ENCODE assay signal across 7 cellular contexts in the genomic region with DNA sequence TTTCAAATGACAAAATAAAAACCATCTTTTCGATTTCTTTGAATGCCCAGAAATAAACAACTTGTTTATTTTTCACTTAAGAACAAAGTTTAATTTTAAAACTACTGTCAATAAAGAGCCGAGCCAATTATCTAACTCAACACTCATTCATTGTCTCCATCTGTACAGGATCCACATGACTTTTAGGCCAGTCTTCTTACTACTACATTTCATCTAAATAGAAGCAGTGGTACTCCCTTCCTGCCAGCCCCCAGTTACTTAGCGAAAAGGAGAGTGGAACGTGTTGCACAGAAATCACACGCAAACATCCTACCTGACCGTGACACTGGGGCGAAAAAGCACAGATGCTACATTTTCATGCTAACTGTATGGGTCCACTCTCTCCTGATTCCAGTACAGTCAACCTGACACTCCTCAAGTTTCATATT. TPM values are rescaled to one million over a fixed set of nuclear protein-coding genes. Genes with fewer than 3 reads are reported as not detected.
DNase-seq lines count a peak whose midpoint lies in the region; ATAC-seq lines count a peak whose summit lies in the region.

No MANE protein-coding gene starts in this region.

- no peaks in the 10 kb centered on the region for H3K27me3 Mint-ChIP-seq in activated T-cell treated with anti-CD3 and anti-CD28 coated beads, Interleukin-2, amount 50 U/mL, for 72 hours (ENCODE audit: low read depth)

- H3K36me3 Mint-ChIP-seq in activated T-cell treated with anti-CD3 and anti-CD28 coated beads, Interleukin-2, amount 50 U/mL, for 72 hours (ENCODE audit: insufficient read depth in 2 of 2): peaks cover 17 to 21% of the 10 kb centered on the region in 2 donors

- peak in 1 of 2 donors; percentile 18 for DNase-seq in activated T-cell treated with anti-CD3 and anti-CD28 coated beads, Interleukin-2, amount 50 U/mL, for 72 hours
- DNase-seq in stimulated activated naive CD8-positive, alpha-beta T cell treated with anti-CD3 and anti-CD28 coated beads, Interleukin-15, Interleukin-2, amounts not matched to agents 100 U/mL and 50 U/mL, for 24 hours: no peak
- no peak for DNase-seq in Ammon's horn (ENCODE audit: low spot score)
- no peak for DNase-seq in sciatic nerve (ENCODE audit: low spot score)

- no peaks in the 10 kb centered on the region for H3K9me3 ChIP-seq in iPS-15b (ENCODE audit: control insufficient read depth, insufficient read depth, low read length)

- peaks cover 6% of the 10 kb centered on the region for H3K4me1 ChIP-seq in iPS-15b (ENCODE audit: control insufficient read depth, insufficient read depth, low read length)

- intact Hi-C loops in sciatic nerve (cut with DNase I): no loop called here

- no peaks in the 10 kb centered on the region for H3K9me3 Mint-ChIP-seq in activated T-cell treated with anti-CD3 and anti-CD28 coated beads, Interleukin-2, amount 50 U/mL, for 72 hours

- ATAC-seq in GM19023 (IDR thresholded peaks at IDR 0.05; ENCODE audit: unreplicated experiment) (peak; percentile 6), HG02973 (IDR thresholded peaks at IDR 0.05; ENCODE audit: unreplicated experiment) (peak; percentile 7), sciatic nerve (no peak)
- peak in 1 of 2 donors; percentile 5 for ATAC-seq in activated T-cell treated with anti-CD3 and anti-CD28 coated beads, Interleukin-2, amount 50 U/mL, for 72 hours (replicated peaks in 1 of 2)
- peak; percentile 11 for ATAC-seq in stimulated activated naive CD8-positive, alpha-beta T cell treated with anti-CD3 and anti-CD28 coated beads, Interleukin-15, Interleukin-2, amounts not matched to agents 100 U/mL and 50 U/mL, for 24 hours

- no peak overlapping the region for H3K9ac ChIP-seq in iPS-15b (ENCODE audit: low read depth, low read length)

- peak overlapping the region; percentile 81 for H3K27ac Mint-ChIP-seq in activated T-cell treated with anti-CD3 and anti-CD28 coated beads, Interleukin-2, amount 50 U/mL, for 72 hours

- peaks cover 13% of the 10 kb centered on the region for H3K36me3 ChIP-seq in iPS-15b (ENCODE audit: control insufficient read depth, insufficient read depth, low read length)

- H3K4me3 Mint-ChIP-seq in activated T-cell treated with anti-CD3 and anti-CD28 coated beads, Interleukin-2, amount 50 U/mL, for 72 hours: peak overlapping the region; percentile 90 to 94

- no peaks in the 10 kb centered on the region for H3K27me3 ChIP-seq in iPS-15b (ENCODE audit: control insufficient read depth, insufficient read depth, low read length)

- H3K4me1 Mint-ChIP-seq in activated T-cell treated with anti-CD3 and anti-CD28 coated beads, Interleukin-2, amount 50 U/mL, for 72 hours (ENCODE audit: low read depth): peaks cover 41% of the 10 kb centered on the region

- peak overlapping the region; percentile 67 for H3K4me3 ChIP-seq in iPS-15b (ENCODE audit: low read depth, low read length)

RNA-seq across cellular contexts. Expression of a gene that starts 1.2 kb away (rescaled TPM):
- 10 to 100 TPM; 79.0 to 85.8 TPM for total RNA-seq in activated T-cell treated with anti-CD3 and anti-CD28 coated beads, Interleukin-2, amount 50 U/mL, for 72 hours
- total RNA-seq in sciatic nerve: 50.3 TPM
